In genomic region chr12:57085999-57086950, GRCh38 we compare ENCODE assay signal across 8 cellular contexts. TPM values are rescaled to one million over a fixed set of nuclear protein-coding genes. Genes with fewer than 3 reads are reported as not detected.
DNase-seq lines count a peak whose midpoint lies in the region; ATAC-seq and TF ChIP-seq lines count a peak whose summit lies in the region.

No MANE protein-coding gene starts in this region.

- TF ChIP-seq CTCF in DND-41 (IDR thresholded peaks at IDR 0.05; ENCODE audit: borderline replicate concordance, extremely low read depth, low read length, poor library complexity, severe bottlenecking), result peak; percentile 66
- TF ChIP-seq CTCF in IMR-90 (conservative IDR thresholded peaks at IDR 0.05; ENCODE audit: low read depth, low read length), result peak; percentile 48

- peaks cover 6% of the 10 kb centered on the region for H3K9me1 ChIP-seq in IMR-90 (ENCODE audit: insufficient read depth, low read length)

- H2BK5ac ChIP-seq in IMR-90 (ENCODE audit: low read depth, low read length, poor library complexity, severe bottlenecking), result peak overlapping the region; percentile 88

- peak overlapping the region; percentile 99 for H3K23ac ChIP-seq in IMR-90 (ENCODE audit: low read depth, low read length)

- peak overlapping the region; percentile 97 for H3K14ac ChIP-seq in IMR-90 (replicated peaks; ENCODE audit: low read depth, low read length)

- H3K4ac ChIP-seq in IMR-90 (ENCODE audit: low read depth, low read length), result peak overlapping the region; percentile 98

- H4K5ac ChIP-seq in IMR-90 (ENCODE audit: low read depth, low read length), result peak overlapping the region; percentile 85

- peak overlapping the region; percentile 65 to 76 for H3K4me3 ChIP-seq in DND-41 (ENCODE audit: low read depth in 1 of 2, low read length in 2 of 2)
- H3K4me3 ChIP-seq in IMR-90 (ENCODE audit: insufficient read depth, low read depth, low read length), result peak overlapping the region; percentile 59

- H3K27me3 ChIP-seq in DND-41 (ENCODE audit: insufficient read depth, low read length, poor library complexity) (no peaks in the 10 kb centered on the region), IMR-90 (ENCODE audit: control insufficient read depth, insufficient read depth, low read length) (no peaks in the 10 kb centered on the region), layer of hippocampus (ENCODE audit: control insufficient read depth, insufficient read depth, low read length) (no peaks in the 10 kb centered on the region)

- peak overlapping the region; percentile 80 for H3K18ac ChIP-seq in IMR-90 (ENCODE audit: low read depth, low read length)

- H3K36me3 ChIP-seq in DND-41 (ENCODE audit: insufficient read depth, low read length), result peaks cover 5% of the 10 kb centered on the region; the same call in 1 of the 2 replicates
- H3K36me3 ChIP-seq in IMR-90 (ENCODE audit: control insufficient read depth, insufficient read depth, low read length), result peaks cover 9% of the 10 kb centered on the region

- peaks cover 11% of the 10 kb centered on the region for H3K79me2 ChIP-seq in DND-41 (ENCODE audit: insufficient read depth, low read length)

- peak overlapping the region; percentile 86 to 93 for H4K8ac ChIP-seq in IMR-90 (ENCODE audit: low read depth in 2 of 2, low read length in 2 of 2)

- no peaks in the 10 kb centered on the region for H3K9me3 ChIP-seq in DND-41 (ENCODE audit: insufficient read depth, low read length, severe bottlenecking)
- no peaks in the 10 kb centered on the region for H3K9me3 ChIP-seq in IMR-90 (ENCODE audit: control insufficient read depth, insufficient read depth, low read length)

- peaks cover 35% of the 10 kb centered on the region for H3K4me1 ChIP-seq in DND-41 (ENCODE audit: insufficient read depth, low read length)
- peaks cover 11% of the 10 kb centered on the region for H3K4me1 ChIP-seq in IMR-90 (ENCODE audit: control insufficient read depth, insufficient read depth, low read length)

- peak overlapping the region; percentile 99 for H3K4me2 ChIP-seq in DND-41 (ENCODE audit: insufficient read depth, low read length)
- H3K4me2 ChIP-seq in IMR-90 (ENCODE audit: low read depth, low read length), result peak overlapping the region; percentile 88

- dilution Hi-C loops in IMR-90 (cut with HindIII; ENCODE audit: low sequenced_read_pairs, unreplicated experiment), result no loop called here

- in situ Hi-C loops in IMR-90 (cut with MboI; ENCODE audit: low sequenced_read_pairs), result no loop called here

- H2AK9ac ChIP-seq in IMR-90 (replicated peaks; ENCODE audit: low read depth, low read length, poor library complexity), result peak overlapping the region; percentile 98

- no TSS peak for BruUV-seq in IMR-90 (replicated peaks; lab: Mats Ljungman, UMichigan)

- peak overlapping the region; percentile 97 for H3K27ac ChIP-seq in DND-41 (ENCODE audit: low read length)
- peak overlapping the region; percentile 98 for H3K27ac ChIP-seq in IMR-90 (ENCODE audit: insufficient read depth, low read length)
- peak overlapping the region; percentile 98 for H3K27ac ChIP-seq in layer of hippocampus (ENCODE audit: low read depth, low read length)

- CTCF ChIA-PET in IMR-90 (lab: Yijun Ruan, JAX), result interaction anchor here (1.0 kb wide), 1 partner anchor 153 kb away, joined by 3 read pairs; no protein-coding TSS in a partner anchor

- peak overlapping the region; percentile 63 for H2BK20ac ChIP-seq in IMR-90 (ENCODE audit: low read depth, low read length)

- ATAC-seq in DND-41 (ENCODE audit: insufficient read depth, low read depth), result peak; percentile 10; the same call in 1 of the 3 replicates
- ATAC-seq in IMR-90 (ENCODE audit: low read depth), result peak; percentile 4
- no peak for ATAC-seq in GM18520 (IDR thresholded peaks at IDR 0.05; ENCODE audit: unreplicated experiment)
- ATAC-seq in HG02759 (IDR thresholded peaks at IDR 0.05; ENCODE audit: unreplicated experiment), result no peak

- H2BK120ac ChIP-seq in IMR-90 (ENCODE audit: low read depth, low read length), result peak overlapping the region; percentile 92

- H3K9ac ChIP-seq in DND-41 (ENCODE audit: low read depth, low read length) (peak overlapping the region; percentile 95), IMR-90 (ENCODE audit: low read depth, low read length) (peak overlapping the region; percentile 91)

- peak overlapping the region; percentile 89 for H2AK5ac ChIP-seq in IMR-90 (ENCODE audit: low read depth, low read length)

- POLR2A ChIA-PET in IMR-90 (lab: Charles Lee; ENCODE audit: unreplicated experiment), result interaction anchor here (0.6 to 1.6 kb wide), 3 partner anchors 7 to 42 kb away, joined by 3 to 9 read pairs (median 4); partner anchors contain the start of gene NEMP1

- intact Hi-C loops in IMR-90 (cut with micrococcal nuclease), result no loop called here

- H4K20me1 ChIP-seq in DND-41 (ENCODE audit: insufficient read depth, low read length), result no peaks in the 10 kb centered on the region; the same call in 1 of the 2 replicates
- H4K20me1 ChIP-seq in IMR-90 (ENCODE audit: insufficient read depth, low read length), result peaks cover 21% of the 10 kb centered on the region

- 0% methylated on average over 2 of the region's 24 CpGs; no CpG with 5 or more reads in 1 of the 2 experiments for WGBS in IMR-90 (ENCODE audit: extremely low coverage in 2 of 2, insufficient read length in 1 of 2), 2 experiments

- peak; percentile 71 for DNase-seq in DND-41
- peak; percentile 83 for DNase-seq in IMR-90
- peak; percentile 20 for DNase-seq in T-helper 22 cell (ENCODE audit: low read depth)
- DNase-seq in central memory CD4-positive, alpha-beta T cell, result peak; percentile 29
- peak; percentile 60 for DNase-seq in stimulated activated CD4-positive, alpha-beta T cell treated with anti-CD3 and anti-CD28 coated beads, Interleukin-4, amount 100 ng/mL, for 24 hours

- H2BK15ac ChIP-seq in IMR-90 (ENCODE audit: low read depth, low read length), result peak overlapping the region; percentile 90

- H3K56ac ChIP-seq in IMR-90 (ENCODE audit: extremely low read depth, insufficient read depth, low read length), result peak overlapping the region; percentile 99

- no peak for TF ChIP-seq POLR2A in IMR-90 (IDR thresholded peaks at IDR 0.05; ENCODE audit: low read depth, low read length)

- peak overlapping the region; percentile 95 for H4K91ac ChIP-seq in IMR-90 (ENCODE audit: insufficient read depth, low read depth, low read length)

- H3K79me1 ChIP-seq in IMR-90 (ENCODE audit: low read depth in 1 of 2, low read length in 2 of 2), result peaks cover 5 to 31% of the 10 kb centered on the region in 2 experiments; a peak in 3 of 4 replicates

- H2AFZ ChIP-seq in DND-41 (ENCODE audit: low read depth, low read length), result peak overlapping the region; percentile 68
- peak overlapping the region; percentile 85 for H2AFZ ChIP-seq in IMR-90 (replicated peaks; ENCODE audit: low read length, poor library complexity)

- TF ChIP-seq RAD21 in IMR-90 (IDR thresholded peaks at IDR 0.05; ENCODE audit: low read length), result peak; percentile 20; the same call in 1 of the 2 replicates

TF ChIP-seq in IMR-90, 13 proteins besides CTCF, POLR2A, EP300 and RAD21 (continues in another document):
- TF ChIP-seq NFE2L2 (IDR thresholded peaks at IDR 0.05; ENCODE audit: low read depth, low read length) (no peak), CEBPB (IDR thresholded peaks at IDR 0.05; ENCODE audit: low read depth, low read length) (no peak), USF2 (IDR thresholded peaks at IDR 0.05; ENCODE audit: low read depth, low read length) (peak; percentile 51; the same call in 1 of the 2 replicates), MXI1 (IDR thresholded peaks at IDR 0.05; ENCODE audit: borderline replicate concordance, low read depth, low read length) (peak; percentile 76; the same call in 1 of the 2 replicates), MAZ (IDR thresholded peaks at IDR 0.05; ENCODE audit: borderline replicate concordance, low read depth, low read length) (peak; percentile 32; the same call in 1 of the 2 replicates), ELK1 (IDR thresholded peaks at IDR 0.05; ENCODE audit: borderline replicate concordance, low read depth, low read length) (no peak), RCOR1 (IDR thresholded peaks at IDR 0.05; ENCODE audit: insufficient replicate concordance, low read length) (no peak)

RNA-seq across cellular contexts. Expression of gene NAB2, which starts 2.6 kb away (rescaled TPM):
- 68.3 and 68.8 TPM in 2 replicates for total RNA-seq in IMR-90 (2012; rRNA removed)
- polyA plus RNA-seq in IMR-90 (2012; rRNA removed), result 65.1 and 65.2 TPM in 2 replicates
- polyA plus RNA-seq in IMR-90 (2012; cell fraction: cytosol; rRNA removed), result 52.2 and 62.3 TPM in 2 replicates
- 73.8 and 87.3 TPM in 2 replicates for polyA plus RNA-seq in IMR-90 (2012; cell fraction: nucleus; rRNA removed; ENCODE audit: low replicate concordance)

RNA-seq across cellular contexts. Expression of gene NEMP1, which starts 7.7 kb away (rescaled TPM):
- 10.9 and 14.7 TPM in 2 replicates for total RNA-seq in IMR-90 (2012; rRNA removed)
- 7.2 and 8.9 TPM in 2 replicates for polyA plus RNA-seq in IMR-90 (2012; rRNA removed)
- polyA plus RNA-seq in IMR-90 (2012; cell fraction: cytosol; rRNA removed), result 1.2 and 2.3 TPM in 2 replicates
- 3.6 and 28.5 TPM in 2 replicates for polyA plus RNA-seq in IMR-90 (2012; cell fraction: nucleus; rRNA removed; ENCODE audit: low replicate concordance)

RNA-seq across cellular contexts. Expression of gene STAT6, which starts 24.9 kb away (rescaled TPM):
- 38.9 and 43.4 TPM in 2 replicates for total RNA-seq in IMR-90 (2012; rRNA removed)
- 88.8 and 96.9 TPM in 2 replicates for polyA plus RNA-seq in IMR-90 (2012; rRNA removed)
- 44.8 and 69.4 TPM in 2 replicates for polyA plus RNA-seq in IMR-90 (2012; cell fraction: cytosol; rRNA removed)
- polyA plus RNA-seq in IMR-90 (2012; cell fraction: nucleus; rRNA removed; ENCODE audit: low replicate concordance), result 334 and 370 TPM in 2 replicates

RNA-seq across cellular contexts. Expression of gene MYO1A, which starts 36.3 kb away (rescaled TPM):
- total RNA-seq in IMR-90 (2012; rRNA removed), result under 0.01 TPM in 1 of 2 replicates, not detected in the other
- polyA plus RNA-seq in IMR-90 (2012; rRNA removed), result not detected in 2 replicates
- not detected in 2 replicates for polyA plus RNA-seq in IMR-90 (2012; cell fraction: cytosol; rRNA removed)
- 0.14 and 0.17 TPM in 2 replicates for polyA plus RNA-seq in IMR-90 (2012; cell fraction: nucleus; rRNA removed; ENCODE audit: low replicate concordance)

RNA-seq across cellular contexts. Expression of gene LRP1, which starts 42.0 kb away (rescaled TPM):
- 73.1 and 75.5 TPM in 2 replicates for total RNA-seq in IMR-90 (2012; rRNA removed)
- 142 and 155 TPM in 2 replicates for polyA plus RNA-seq in IMR-90 (2012; rRNA removed)
- polyA plus RNA-seq in IMR-90 (2012; cell fraction: cytosol; rRNA removed), result 119 and 250 TPM in 2 replicates
- polyA plus RNA-seq in IMR-90 (2012; cell fraction: nucleus; rRNA removed; ENCODE audit: low replicate concordance), result 252 and 565 TPM in 2 replicates

Comparison
In these comparisons a context has a peak if more than half of its experiments do, and no peak if none do; other contexts are left out.
1. ATAC-seq: peak in DND-41 (single experiment) and IMR-90 (single experiment); none in GM18520 (single experiment) and HG02759 (single experiment).
2. DNase-seq: peak in every context shown above with its lines; median percentile 83 in IMR-90; 71 in DND-41; 60 in stimulated activated CD4-positive, alpha-beta T cell treated with anti-CD3 and anti-CD28 coated beads, Interleukin-4, amount 100 ng/mL, for 24 hours; 29 in central memory CD4-positive, alpha-beta T cell; 20 in T-helper 22 cell.
3. Peak in every context shown above with its lines, with median percentiles within 50 percentile points of each other: H3K27ac ChIP-seq.